ENCODE assay signal across 19 cellular contexts in the genomic region with DNA sequence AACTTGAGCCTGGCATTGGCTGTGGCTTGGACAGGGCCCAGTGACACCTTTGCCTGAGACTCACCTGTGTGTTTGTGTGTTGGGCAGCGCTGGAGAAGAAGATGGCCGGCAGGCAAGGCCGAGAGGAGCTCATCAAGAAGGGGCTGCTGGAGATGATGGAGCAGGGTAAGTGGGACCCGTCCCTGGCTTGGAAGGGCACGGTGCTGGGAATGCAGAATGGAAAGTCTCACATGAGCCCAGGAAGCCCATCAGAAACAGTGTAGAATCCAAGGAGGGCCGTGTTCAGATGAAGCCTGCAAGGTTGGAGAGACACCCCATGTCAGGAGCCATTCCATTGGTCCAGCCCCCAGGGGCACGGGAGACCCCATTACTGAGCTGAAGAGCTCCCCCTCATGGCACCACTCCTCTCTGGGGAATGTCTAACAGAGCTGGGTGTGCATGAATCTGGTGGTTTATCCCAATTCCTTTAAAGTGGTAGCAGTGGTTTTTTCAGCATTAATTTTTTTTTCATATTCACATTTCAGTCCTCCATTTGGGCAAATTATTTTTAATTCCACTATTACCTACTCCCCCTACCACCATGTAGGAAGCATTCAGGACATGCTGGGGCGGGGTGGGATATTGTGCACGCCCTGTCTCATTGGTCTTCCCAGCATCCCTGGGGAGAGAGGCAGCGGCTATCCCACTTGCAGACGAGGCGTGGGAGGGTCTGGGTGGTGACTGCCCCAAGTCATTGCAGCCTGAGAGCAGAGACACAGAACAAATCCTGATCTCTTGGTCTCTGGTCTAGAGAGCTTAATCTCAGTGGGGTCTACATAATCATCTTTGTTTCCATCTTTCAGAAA.
"Had no signal": no experiment of that assay in that cellular context is flagged by ENCODE, and none has a peak within 500 bp of the region (broad histone marks: within the 10 kb centered on the region; RNA-seq: fewer than 3 reads in every experiment).

No MANE protein-coding gene starts in this region.

- H3K4me3 ChIP-seq: coronary artery, gastroesophageal sphincter, heart left ventricle, sigmoid colon, thyroid gland, uterus had no signal

- H3K36me3 ChIP-seq: brain microvascular endothelial cell, gastroesophageal sphincter, heart left ventricle, sigmoid colon, thyroid gland, uterus had no signal

- H3K9me3 Mint-ChIP-seq: activated CD4-positive, alpha-beta T cell treated with anti-CD3 and anti-CD28 coated beads, Interleukin-2, amount 10 ng/mL, durations not matched to agents 7 days and 5 days; activated naive CD4-positive, alpha-beta T cell treated with anti-CD3 and anti-CD28 coated beads, Interleukin-2, amount 10 ng/mL, durations not matched to agents 7 days and 5 days; activated naive CD8-positive, alpha-beta T cell treated with anti-CD3 and anti-CD28 coated beads, Interleukin-2, amount 50 U/mL, for 24 hours; activated T-cell treated with anti-CD3 and anti-CD28 coated beads, Interleukin-2, amount 50 U/mL, for 4 hours; central memory CD8-positive, alpha-beta T cell; memory B cell; stimulated activated naive B cell treated with anti-CD40 and anti-IgM and Interleukin-4, amounts not matched to agents 10 μg/mL and 1 μg/mL and 100 μg/mL, for 72 hours; T-cell had no signal

- H3K27ac Mint-ChIP-seq: activated CD4-positive, alpha-beta T cell treated with anti-CD3 and anti-CD28 coated beads, Interleukin-2, amount 10 ng/mL, durations not matched to agents 7 days and 5 days; activated naive CD4-positive, alpha-beta T cell treated with anti-CD3 and anti-CD28 coated beads, Interleukin-2, amount 10 ng/mL, durations not matched to agents 7 days and 5 days; activated naive CD8-positive, alpha-beta T cell treated with anti-CD3 and anti-CD28 coated beads, Interleukin-2, amount 50 U/mL, for 24 hours; memory B cell; stimulated activated naive B cell treated with anti-CD40 and anti-IgM and Interleukin-4, amounts not matched to agents 10 μg/mL and 1 μg/mL and 100 μg/mL, for 72 hours; T-cell had no signal

- H3K9me3 ChIP-seq: gastroesophageal sphincter, heart left ventricle, sigmoid colon, thyroid gland, uterus had no signal

- H3K27me3 Mint-ChIP-seq: activated naive CD8-positive, alpha-beta T cell treated with anti-CD3 and anti-CD28 coated beads, Interleukin-2, amount 50 U/mL, for 24 hours had no signal

- H3K27me3 ChIP-seq: brain microvascular endothelial cell, sigmoid colon, thyroid gland, uterus had no signal

- H3K4me1 Mint-ChIP-seq: activated CD4-positive, alpha-beta T cell treated with anti-CD3 and anti-CD28 coated beads, Interleukin-2, amount 10 ng/mL, durations not matched to agents 7 days and 5 days; activated naive CD4-positive, alpha-beta T cell treated with anti-CD3 and anti-CD28 coated beads, Interleukin-2, amount 10 ng/mL, durations not matched to agents 7 days and 5 days; central memory CD8-positive, alpha-beta T cell; T-cell had no signal

- H3K36me3 Mint-ChIP-seq: activated naive CD4-positive, alpha-beta T cell treated with anti-CD3 and anti-CD28 coated beads, Interleukin-2, amount 10 ng/mL, durations not matched to agents 7 days and 5 days; memory B cell; stimulated activated naive B cell treated with anti-CD40 and anti-IgM and Interleukin-4, amounts not matched to agents 10 μg/mL and 1 μg/mL and 100 μg/mL, for 72 hours; T-cell had no signal

- ATAC-seq: activated naive CD8-positive, alpha-beta T cell treated with anti-CD3 and anti-CD28 coated beads, Interleukin-2, amount 50 U/mL, for 24 hours; activated T-cell treated with anti-CD3 and anti-CD28 coated beads, Interleukin-2, amount 50 U/mL, for 4 hours; heart left ventricle; stimulated activated naive B cell treated with anti-CD40 and anti-IgM and Interleukin-4, amounts not matched to agents 10 μg/mL and 1 μg/mL and 100 μg/mL, for 72 hours; T-cell had no signal

- H3K27ac ChIP-seq: brain microvascular endothelial cell, thyroid gland had no signal

- H3K4me3 Mint-ChIP-seq: activated CD4-positive, alpha-beta T cell treated with anti-CD3 and anti-CD28 coated beads, Interleukin-2, amount 10 ng/mL, durations not matched to agents 7 days and 5 days; activated naive CD4-positive, alpha-beta T cell treated with anti-CD3 and anti-CD28 coated beads, Interleukin-2, amount 10 ng/mL, durations not matched to agents 7 days and 5 days; activated naive CD8-positive, alpha-beta T cell treated with anti-CD3 and anti-CD28 coated beads, Interleukin-2, amount 50 U/mL, for 24 hours; activated T-cell treated with anti-CD3 and anti-CD28 coated beads, Interleukin-2, amount 50 U/mL, for 4 hours; central memory CD8-positive, alpha-beta T cell; memory B cell; stimulated activated naive B cell treated with anti-CD40 and anti-IgM and Interleukin-4, amounts not matched to agents 10 μg/mL and 1 μg/mL and 100 μg/mL, for 72 hours; T-cell had no signal

- DNase-seq: activated CD4-positive, alpha-beta T cell treated with anti-CD3 and anti-CD28 coated beads, Interleukin-2, amount 10 ng/mL, durations not matched to agents 7 days and 5 days; activated CD4-positive, CD25-positive, alpha-beta regulatory T cell; activated CD8-positive, alpha-beta memory T cell treated with anti-CD3 and anti-CD28 coated beads, Interleukin-2, amount 50 U/mL, for 4 hours; activated effector memory CD4-positive, alpha-beta T cell treated with Interleukin-2 at 50 U/mL for 16 hours; activated naive CD4-positive, alpha-beta T cell treated with anti-CD3 and anti-CD28 coated beads, Interleukin-2, amount 10 ng/mL, durations not matched to agents 7 days and 5 days; activated naive CD8-positive, alpha-beta T cell treated with anti-CD3 and anti-CD28 coated beads, Interleukin-2, amount 50 U/mL, for 24 hours; activated T-cell treated with anti-CD3 and anti-CD28 coated beads, Interleukin-2, amount 50 U/mL, for 4 hours; anterior cingulate cortex; brain microvascular endothelial cell; stimulated activated naive B cell treated with anti-CD40 and anti-IgM and Interleukin-4, amounts not matched to agents 10 μg/mL and 1 μg/mL and 100 μg/mL, for 72 hours; T-cell had no signal

- H3K4me1 ChIP-seq: uterus had no signal
